In the genomic region with DNA sequence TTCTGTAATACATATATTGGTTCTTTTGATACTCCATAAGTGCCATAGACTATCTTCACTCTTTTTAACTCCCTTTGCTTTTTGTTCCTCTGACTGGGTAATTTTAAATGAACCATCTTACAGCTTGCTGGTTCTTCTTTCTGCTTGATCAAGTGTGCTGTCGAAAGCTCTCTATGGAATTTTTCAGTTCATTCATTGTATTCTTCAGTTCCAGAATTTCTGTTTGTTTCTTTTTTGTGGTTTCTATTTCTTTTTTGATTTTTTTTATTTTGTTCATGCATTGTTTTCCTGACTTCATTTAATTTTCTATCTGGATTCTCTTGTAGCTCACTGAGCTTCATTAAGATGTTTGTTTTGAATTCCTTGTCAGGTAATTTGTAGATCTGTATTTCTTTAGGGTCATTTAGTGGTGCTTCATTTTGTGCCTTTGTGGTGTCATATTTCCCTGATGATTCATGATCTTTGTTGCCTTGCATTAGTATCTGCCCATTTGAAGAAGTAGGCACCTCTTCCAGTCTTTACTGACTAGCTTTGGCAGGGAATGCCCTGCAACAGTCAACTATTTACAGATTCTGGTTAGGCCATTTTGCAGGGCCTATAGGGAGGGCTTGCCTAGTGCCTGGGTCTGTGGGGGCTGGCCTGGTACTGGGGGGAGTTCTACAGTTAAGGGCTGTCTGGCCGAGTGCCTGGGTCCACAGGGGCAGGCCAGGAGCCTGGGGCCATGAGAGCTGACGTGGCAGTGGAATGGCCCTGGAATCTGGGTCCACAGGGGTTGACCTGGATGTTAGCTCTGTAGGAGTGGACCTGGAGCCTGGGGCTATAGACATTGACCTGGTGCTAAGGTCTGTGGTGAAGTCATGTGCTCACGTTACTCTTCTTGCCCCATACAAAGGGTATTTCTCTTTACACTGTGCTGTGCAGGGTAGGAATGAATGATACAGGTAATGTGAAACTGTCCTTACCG, we compare ENCODE assay signal across 24 cellular contexts.
A peak's percentile ranks its signal among the peaks of the same experiment; 100 is the strongest.
DNase-seq lines count a peak whose midpoint lies in the region; ATAC-seq and TF ChIP-seq lines count a peak whose summit lies in the region.
"Had no signal": no experiment of that assay in that cellular context is flagged by ENCODE, and none has a peak within 500 bp of the region (broad histone marks: within the 10 kb centered on the region; RNA-seq: fewer than 3 reads in every experiment).

No MANE protein-coding gene starts in this region.

- ATAC-seq in upper lobe of right lung (peak; percentile 19), HG03039 (IDR thresholded peaks at IDR 0.05; ENCODE audit: unreplicated experiment) (no peak)
- ATAC-seq: activated naive CD8-positive, alpha-beta T cell treated with anti-CD3 and anti-CD28 coated beads, Interleukin-2, amount 50 U/mL, for 24 hours; GM23338; heart left ventricle; left ventricle myocardium superior; SK-N-SH treated with all-trans-retinoic acid at 6 μM for 48 hours had no signal

- no peak for TF ChIP-seq CTCF in upper lobe of right lung (IDR thresholded peaks at IDR 0.05)

- H3K36me3 Mint-ChIP-seq in activated naive CD4-positive, alpha-beta T cell treated with anti-CD3 and anti-CD28 coated beads for 36 hours (ENCODE audit: low read depth) = peaks cover 24% of the 10 kb centered on the region

- no peak overlapping the region for H3K4me3 ChIP-seq in upper lobe of right lung
- H3K4me3 ChIP-seq: GM23338, heart left ventricle had no signal

- intact Hi-C loops in upper lobe of right lung (cut with DNase I) = no loop called here
- intact Hi-C loops in activated naive CD4-positive, alpha-beta T cell treated with anti-CD3 and anti-CD28 coated beads for 36 hours (cut with micrococcal nuclease) = no loop called here

- H3K4me1 Mint-ChIP-seq in activated naive CD4-positive, alpha-beta T cell treated with anti-CD3 and anti-CD28 coated beads for 36 hours (ENCODE audit: low read depth) = no peaks in the 10 kb centered on the region
- H3K4me1 Mint-ChIP-seq: activated naive CD8-positive, alpha-beta T cell treated with anti-CD3 and anti-CD28 coated beads, Interleukin-2, amount 50 U/mL, for 24 hours; CD8-positive, alpha-beta memory T cell; GM23338; IgD-negative memory B cell; neural crest cell had no signal

- DNase-seq in HT-29 (ENCODE audit: low spot score) (peak; percentile 4), amniotic epithelial cell (ENCODE audit: low read depth) (peak; percentile 13), iris pigment epithelial cell (ENCODE audit: low read depth) (peak; percentile 11), upper lobe of right lung (no peak)
- DNase-seq in activated T-cell treated with anti-CD3 and anti-CD28 coated beads, Interleukin-2, amount 50 U/mL, for 1 hour = no peak
- no peak for DNase-seq in activated naive CD4-positive, alpha-beta T cell treated with anti-CD3 and anti-CD28 coated beads for 36 hours
- DNase-seq: activated CD4-positive, alpha-beta memory T cell treated with anti-CD3 and anti-CD28 coated beads for 36 hours; activated effector memory CD4-positive, alpha-beta T cell treated with Interleukin-2 at 50 U/mL for 16 hours; activated naive CD8-positive, alpha-beta T cell treated with anti-CD3 and anti-CD28 coated beads, Interleukin-2, amount 50 U/mL, for 24 hours; brain microvascular endothelial cell; CD8-positive, alpha-beta memory T cell; cortex of kidney; left ventricle myocardium superior; NCI-H146; NCI-H2171; NCI-H69; T-helper 9 cell had no signal

- H3K36me3 ChIP-seq in upper lobe of right lung = no peaks in the 10 kb centered on the region
- H3K36me3 ChIP-seq: brain microvascular endothelial cell, heart left ventricle had no signal

- no peaks in the 10 kb centered on the region for H3K27me3 ChIP-seq in upper lobe of right lung
- H3K27me3 ChIP-seq: brain microvascular endothelial cell, heart left ventricle had no signal

- no peaks in the 10 kb centered on the region for H3K4me1 ChIP-seq in upper lobe of right lung
- H3K4me1 ChIP-seq: heart left ventricle had no signal

- no peak overlapping the region for H3K27ac Mint-ChIP-seq in activated naive CD4-positive, alpha-beta T cell treated with anti-CD3 and anti-CD28 coated beads for 36 hours
- H3K27ac Mint-ChIP-seq: activated CD4-positive, alpha-beta memory T cell treated with anti-CD3 and anti-CD28 coated beads for 36 hours; activated naive CD8-positive, alpha-beta T cell treated with anti-CD3 and anti-CD28 coated beads, Interleukin-2, amount 50 U/mL, for 24 hours; GM23338; IgD-negative memory B cell had no signal

- H3K27me3 Mint-ChIP-seq in activated naive CD4-positive, alpha-beta T cell treated with anti-CD3 and anti-CD28 coated beads for 36 hours (ENCODE audit: low read depth) = no peaks in the 10 kb centered on the region
- H3K27me3 Mint-ChIP-seq: activated CD4-positive, alpha-beta memory T cell treated with anti-CD3 and anti-CD28 coated beads for 36 hours; activated naive CD8-positive, alpha-beta T cell treated with anti-CD3 and anti-CD28 coated beads, Interleukin-2, amount 50 U/mL, for 24 hours had no signal

- CTCF ChIA-PET in activated naive CD4-positive, alpha-beta T cell treated with anti-CD3 and anti-CD28 coated beads for 36 hours (lab: Charles Lee) = interaction anchor here (0.6 kb wide), 1 partner anchor 269 kb away, joined by 3 read pairs; no protein-coding TSS in a partner anchor

- H3K4me3 Mint-ChIP-seq in activated naive CD4-positive, alpha-beta T cell treated with anti-CD3 and anti-CD28 coated beads for 36 hours = no peak overlapping the region
- H3K4me3 Mint-ChIP-seq: activated CD4-positive, alpha-beta memory T cell treated with anti-CD3 and anti-CD28 coated beads for 36 hours; activated naive CD8-positive, alpha-beta T cell treated with anti-CD3 and anti-CD28 coated beads, Interleukin-2, amount 50 U/mL, for 24 hours; GM23338; neural crest cell had no signal

- H3K9me3 Mint-ChIP-seq in activated naive CD4-positive, alpha-beta T cell treated with anti-CD3 and anti-CD28 coated beads for 36 hours = peaks cover 54% of the 10 kb centered on the region

- H3K9me3 ChIP-seq in upper lobe of right lung = peaks cover 16% of the 10 kb centered on the region

- H3K27ac ChIP-seq in upper lobe of right lung = no peak overlapping the region
- H3K27ac ChIP-seq: brain microvascular endothelial cell, heart left ventricle, HL-60 had no signal

Comparison
In these comparisons a context has a peak if more than half of its experiments do, and no peak if none do; other contexts are left out.
1. DNase-seq: peak in HT-29 (single experiment), amniotic epithelial cell (single experiment) and iris pigment epithelial cell (single experiment); none in upper lobe of right lung (single experiment), activated T-cell treated with anti-CD3 and anti-CD28 coated beads, Interleukin-2, amount 50 U/mL, for 1 hour (single experiment) and activated naive CD4-positive, alpha-beta T cell treated with anti-CD3 and anti-CD28 coated beads for 36 hours (single experiment).